ENCODE assay signal across 28 cellular contexts in the genomic region with DNA sequence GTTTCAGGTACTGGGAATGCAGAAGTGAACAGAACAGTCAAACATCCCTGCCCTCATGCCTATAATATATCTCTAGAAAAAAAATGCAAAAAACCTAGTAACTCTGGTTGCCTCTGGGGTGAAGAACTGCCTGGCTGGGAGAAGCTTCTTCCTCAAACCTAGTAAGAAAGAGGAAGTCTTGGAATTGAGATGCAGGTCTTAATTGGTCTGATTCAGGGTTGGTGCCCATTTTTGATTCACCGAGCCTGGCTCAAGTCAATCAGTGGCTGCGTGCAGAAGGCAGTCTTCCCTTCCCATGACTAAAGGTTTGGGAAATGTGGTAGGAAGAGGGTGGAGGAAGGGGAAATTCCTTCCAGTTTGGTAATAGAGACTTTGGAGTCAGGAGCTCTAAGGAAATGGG. TPM values are rescaled to one million over a fixed set of nuclear protein-coding genes. Genes with fewer than 3 reads are reported as not detected.
DNase-seq lines count a peak whose midpoint lies in the region; ATAC-seq, FAIRE-seq and TF ChIP-seq lines count a peak whose summit lies in the region.
"Had no signal": no experiment of that assay in that cellular context is flagged by ENCODE, and none has a peak within 500 bp of the region (broad histone marks: within the 10 kb centered on the region; RNA-seq: fewer than 3 reads in every experiment).

No MANE protein-coding gene starts in this region.

- H3K4me2 ChIP-seq in GM23248 (ENCODE audit: unreplicated experiment) (peak overlapping the region; percentile 26), K562 (ENCODE audit: insufficient read depth, low read length) (no peak overlapping the region)
- H3K4me2 ChIP-seq: hepatocyte, PC-9 had no signal

- H3K9me3 ChIP-seq in GM23248 (ENCODE audit: low read depth) = no peaks in the 10 kb centered on the region
- 0 out of 2 replicates have a peak, but pooled peaks cover 2% of the 10 kb centered on the region for H3K9me3 ChIP-seq in K562 (replicated peaks; ENCODE audit: control insufficient read depth, insufficient read depth, low read depth, low read length)
- H3K9me3 ChIP-seq: BE2C, SJSA1 had no signal

- peaks cover 2 to 18% of the 10 kb centered on the region in 2 donors for H3K36me3 Mint-ChIP-seq in activated T-cell treated with anti-CD3 and anti-CD28 coated beads, Interleukin-2, amount 50 U/mL, for 72 hours (ENCODE audit: insufficient read depth in 2 of 2)

- peaks cover 10% of the 10 kb centered on the region for H3F3A ChIP-seq in GM23248 (ENCODE audit: insufficient read depth)

- DNase-seq in GM23248 (peak; percentile 79), NOMO-1 (lab: John Stamatoyannopoulos, UW; ENCODE audit: unreplicated experiment in 2 of 2) (peak; percentile 57 to 81), K562 (ENCODE audit: extremely low read depth in 1 of 4, low spot score in 3 of 4) (no peak), frontal cortex (ENCODE audit: low spot score in 2 of 2) (no peak), ureter (ENCODE audit: low spot score) (no peak)
- DNase-seq in activated T-cell treated with anti-CD3 and anti-CD28 coated beads, Interleukin-2, amount 50 U/mL, for 72 hours = no peak
- DNase-seq: activated CD8-positive, alpha-beta memory T cell treated with anti-CD3 and anti-CD28 coated beads for 24 hours; BE2C; mammary epithelial cell; NCI-H2029; NCI-H524 treated with DMSO at 0.1 percent for 48 hours; nucleus accumbens; PC-9; retina had no signal

- WGBS in GM23248 (ENCODE audit: low coverage in 1 of 2, low lambda C conversion rate in 2 of 2, missing lambda C conversion rate in 2 of 2), 2 experiments = 11 to 45% methylated on average over 2 of the region's 2 CpGs
- 88% methylated on average over 2 of the region's 2 CpGs for WGBS in K562 (ENCODE audit: insufficient coverage, low coverage, missing lambda C conversion rate)

- no peak for ATAC-seq in K562
- no peak for ATAC-seq in activated T-cell treated with anti-CD3 and anti-CD28 coated beads, Interleukin-2, amount 50 U/mL, for 72 hours (replicated peaks in 1 of 2)
- ATAC-seq in HG03025 (IDR thresholded peaks at IDR 0.05; ENCODE audit: low FRiP score, unreplicated experiment) = no peak
- ATAC-seq: activated CD4-positive, CD25-positive, alpha-beta regulatory T cell treated with anti-CD3 and anti-CD28 coated beads, Interleukin-2, amount 50 U/mL, for 24 hours; activated naive CD4-positive, alpha-beta T cell treated with anti-CD3 and anti-CD28 coated beads, Interleukin-2, amount 50 U/mL, for 72 hours; HepG2; stimulated activated memory B cell treated with anti-CD40 and anti-IgM and Interleukin-4, amounts not matched to agents 10 μg/mL and 1 μg/mL and 100 μg/mL, for 72 hours had no signal

- no peaks in the 10 kb centered on the region for H3K27me3 Mint-ChIP-seq in activated T-cell treated with anti-CD3 and anti-CD28 coated beads, Interleukin-2, amount 50 U/mL, for 72 hours (ENCODE audit: low read depth)
- H3K27me3 Mint-ChIP-seq: stimulated activated memory B cell treated with anti-CD40 and anti-IgM and Interleukin-4, amounts not matched to agents 10 μg/mL and 1 μg/mL and 100 μg/mL, for 72 hours had no signal

- H3K27ac Mint-ChIP-seq in activated T-cell treated with anti-CD3 and anti-CD28 coated beads, Interleukin-2, amount 50 U/mL, for 72 hours = no peak overlapping the region
- H3K27ac Mint-ChIP-seq: activated T-helper 1 cell treated with anti-CD3 and anti-CD28 coated beads, Interleukin-12 subunit alpha, Interleukin-12 subunit beta, Interleukin-2, Interleukin-4 antibody, amounts not matched to agents 30 ng/mL and 10 ng/mL and 1 ng/mL, durations not matched to agents 14 hours and 24 hours and 36 hours; stimulated activated memory B cell treated with anti-CD40 and anti-IgM and Interleukin-4, amounts not matched to agents 10 μg/mL and 1 μg/mL and 100 μg/mL, for 72 hours; T-helper 2 cell treated with Interferon-gamma antibody and Interleukin-4, amounts not matched to agents 5 μg/mL and 100 μg/mL, for 36 hours had no signal

- H3K9me3 Mint-ChIP-seq in activated T-cell treated with anti-CD3 and anti-CD28 coated beads, Interleukin-2, amount 50 U/mL, for 72 hours = no peaks in the 10 kb centered on the region
- H3K9me3 Mint-ChIP-seq: activated naive CD4-positive, alpha-beta T cell treated with anti-CD3 and anti-CD28 coated beads, Interleukin-2, amount 50 U/mL, for 72 hours had no signal

- H3K4me3 ChIP-seq in GM23248 = no peak overlapping the region
- no peak overlapping the region for H3K4me3 ChIP-seq in K562
- H3K4me3 ChIP-seq: hepatocyte, PC-9, SJSA1 had no signal

- H4K20me1 ChIP-seq in GM23248 (ENCODE audit: insufficient read depth) (no peaks in the 10 kb centered on the region), K562 (replicated peaks; ENCODE audit: control insufficient read depth, insufficient read depth, low read length) (no peaks in the 10 kb centered on the region)

- H3K27ac ChIP-seq in GM23248 (peak overlapping the region; percentile 32), K562 (ENCODE audit: extremely low read depth, low read depth, low read length) (no peak overlapping the region)
- H3K27ac ChIP-seq: hepatocyte, PC-9, SJSA1 had no signal

- intact Hi-C loops in K562 (cut with micrococcal nuclease) = no loop called here

- H2AFZ ChIP-seq in GM23248 (0 out of 2 replicates have a peak overlapping the region, but pooled peaks have one; percentile 19), K562 (ENCODE audit: low read depth, low read length) (no peak overlapping the region)
- H2AFZ ChIP-seq: hepatocyte, PC-9 had no signal

- no peaks in the 10 kb centered on the region for H3K27me3 ChIP-seq in GM23248 (replicated peaks; ENCODE audit: insufficient read depth)
- no peaks in the 10 kb centered on the region for H3K27me3 ChIP-seq in K562 (ENCODE audit: control insufficient read depth in 2 of 2, insufficient read depth in 2 of 2, low read length in 2 of 2)
- H3K27me3 ChIP-seq: BE2C, hepatocyte, SJSA1 had no signal

- no peak for TF ChIP-seq POLR2A in K562 (conservative IDR thresholded peaks at IDR 0.05)

- FAIRE-seq in K562 (lab: Jason Lieb, UNC) (no peak), frontal cortex (lab: Jason Lieb, UNC) (no peak)
- FAIRE-seq: G401.6, GM12891, H54, HepG2, islet of Langerhans had no signal

- POLR2A ChIA-PET in K562 (lab: Yijun Ruan, JAX) = interaction anchor here (0.6 to 1.4 kb wide), 2 partner anchors 12 to 336 kb away, joined by 3 to 4 read pairs; no protein-coding TSS in a partner anchor

- H3K9me2 ChIP-seq in GM23248 (ENCODE audit: insufficient read depth) = no peaks in the 10 kb centered on the region

- H3K36me3 ChIP-seq in GM23248 (ENCODE audit: low read depth) (no peaks in the 10 kb centered on the region), K562 (ENCODE audit: control insufficient read depth, insufficient read depth, low read length) (peaks cover 6% of the 10 kb centered on the region; the same call in 1 of the 3 replicates)
- H3K36me3 ChIP-seq: BE2C had no signal

- H3K9ac ChIP-seq in GM23248 (no peak overlapping the region), K562 (ENCODE audit: insufficient read depth in 1 of 2, low read depth in 2 of 2, low read length in 2 of 2) (no peak overlapping the region)

- CTCF ChIA-PET in K562 (lab: Yijun Ruan, JAX; ENCODE audit: low intra/inter-chr PET ratio) = no interaction called here

- no TSS peak for BruUV-seq in K562 (replicated peaks; lab: Mats Ljungman, UMichigan)

- no peaks in the 10 kb centered on the region for H3K79me2 ChIP-seq in GM23248 (ENCODE audit: insufficient read depth)
- no peaks in the 10 kb centered on the region for H3K79me2 ChIP-seq in K562 (ENCODE audit: control insufficient read depth, insufficient read depth, low read length)
- H3K79me2 ChIP-seq: hepatocyte had no signal

- no peaks in the 10 kb centered on the region for H3K9me1 ChIP-seq in K562 (ENCODE audit: control insufficient read depth, insufficient read depth, low read length)

- in situ Hi-C loops in GM23248 (cut with MboI) (no loop called here), K562 (cut with MboI) (no loop called here)

- TF ChIP-seq EP300 in K562 (IDR thresholded peaks at IDR 0.05; ENCODE audit: low read length) = no peak

- peaks cover 21% of the 10 kb centered on the region for H3K4me1 Mint-ChIP-seq in activated T-cell treated with anti-CD3 and anti-CD28 coated beads, Interleukin-2, amount 50 U/mL, for 72 hours (ENCODE audit: low read depth)
- H3K4me1 Mint-ChIP-seq: stimulated activated memory B cell treated with anti-CD40 and anti-IgM and Interleukin-4, amounts not matched to agents 10 μg/mL and 1 μg/mL and 100 μg/mL, for 72 hours had no signal

- H3K4me3 Mint-ChIP-seq in activated T-cell treated with anti-CD3 and anti-CD28 coated beads, Interleukin-2, amount 50 U/mL, for 72 hours = no peak overlapping the region
- H3K4me3 Mint-ChIP-seq: activated T-helper 1 cell treated with anti-CD3 and anti-CD28 coated beads, Interleukin-12 subunit alpha, Interleukin-12 subunit beta, Interleukin-2, Interleukin-4 antibody, amounts not matched to agents 30 ng/mL and 10 ng/mL and 1 ng/mL, durations not matched to agents 14 hours and 24 hours and 36 hours; stimulated activated memory B cell treated with anti-CD40 and anti-IgM and Interleukin-4, amounts not matched to agents 10 μg/mL and 1 μg/mL and 100 μg/mL, for 72 hours; T-helper 2 cell treated with Interferon-gamma antibody and Interleukin-4, amounts not matched to agents 5 μg/mL and 100 μg/mL, for 36 hours had no signal

- no peak for TF ChIP-seq RAD21 in K562 (CRISPR knock-in tag; conservative IDR thresholded peaks at IDR 0.05 in 1 of 2, IDR thresholded peaks at IDR 0.05 in 1 of 2)

- H3K4me1 ChIP-seq in GM23248 (ENCODE audit: insufficient read depth) (peaks cover 16% of the 10 kb centered on the region), K562 (replicated peaks in 1 of 2; ENCODE audit: control insufficient read depth in 2 of 2, insufficient read depth in 2 of 2, low read length in 2 of 2) (peaks cover 0 to 6% of the 10 kb centered on the region in 2 experiments; a peak in 2 of 5 replicates)
- H3K4me1 ChIP-seq: BE2C, SJSA1 had no signal

- TF ChIP-seq CTCF in K562 (IDR thresholded peaks at IDR 0.05 in 2 of 3, conservative IDR thresholded peaks at IDR 0.05 in 1 of 3; ENCODE audit: insufficient read depth in 2 of 3, low read depth in 1 of 3, low read length in 3 of 3) = no peak

RNA-seq across cellular contexts. Expression of gene CDRT15, which starts 22.4 kb away (rescaled TPM):
- total RNA-seq in GM23248 (2014; rRNA removed; shearing (Covaris generic)) = not detected in 2 replicates
- polyA plus RNA-seq in GM23248 (2016; fragmentation: Nextera tagmentation; extraction: Ambion mirVana) (not detected in 2 replicates), K562 (2011; rRNA removed) (not detected in 2 replicates), K562 (2014; fragmentation: Illumina TruSeq; extraction: Trizol) (not detected in 2 replicates), K562 (2014; fragmentation: Nextera tagmentation; extraction: Ambion mirVana) (not detected), K562 (2014; rRNA removed) (not detected in 2 replicates)
- not detected in 2 replicates for total RNA-seq in K562 (2011; cell fraction: chromatin; rRNA removed; ENCODE audit: low replicate concordance)
- not detected in 2 replicates for total RNA-seq in K562 (2011; cell fraction: nucleolus; rRNA removed)
- not detected in 2 replicates for total RNA-seq in K562 (2011; cell fraction: nucleoplasm; rRNA removed)
- total RNA-seq in K562 (2014; rRNA removed) (not detected in 2 replicates), K562 (2014; rRNA removed; fragmentation: Illumina TruSeq; extraction: Trizol) (not detected in 2 replicates), K562 (2015; rRNA removed; fragmentation: Illumina TruSeq; extraction: Trizol) (not detected in 2 replicates), K562 (2021) (not detected in 2 replicates), frontal cortex (not detected), ureter (not detected)
- not detected in 2 replicates for polyA plus RNA-seq in K562 (2011; cell fraction: cytosol; rRNA removed)
- not detected in 2 replicates for polyA plus RNA-seq in K562 (2011; cell fraction: nucleus; rRNA removed)
- 0.43 and 0.51 TPM in 2 replicates for polyA plus RNA-seq in K562 (2012)
- not detected in 2 replicates for polyA minus RNA-seq in K562 (2011; rRNA and poly(A)+ RNA removed)
- polyA minus RNA-seq in K562 (2011; cell fraction: cytosol; rRNA and poly(A)+ RNA removed) = not detected in 2 replicates
- not detected in 2 replicates for polyA minus RNA-seq in K562 (2011; cell fraction: nucleus; rRNA and poly(A)+ RNA removed)
- not detected for total RNA-seq in activated T-cell treated with anti-CD3 and anti-CD28 coated beads, Interleukin-2, amount 50 U/mL, for 72 hours
- total RNA-seq: activated naive CD4-positive, alpha-beta T cell treated with anti-CD3 and anti-CD28 coated beads, Interleukin-2, amount 50 U/mL, for 72 hours; activated T-helper 1 cell treated with anti-CD3 and anti-CD28 coated beads, Interleukin-12 subunit alpha, Interleukin-12 subunit beta, Interleukin-2, Interleukin-4 antibody, amounts not matched to agents 30 ng/mL and 10 ng/mL and 1 ng/mL, durations not matched to agents 14 hours and 24 hours and 36 hours; hepatocyte; HepG2; mammary epithelial cell; myocyte; PC-9; SJSA1 had no signal
- polyA plus RNA-seq: hepatocyte, HepG2, mammary epithelial cell had no signal

Comparison
In these comparisons a context has a peak if more than half of its experiments do, and no peak if none do; other contexts are left out.
1. DNase-seq: peak in GM23248 (single experiment) and NOMO-1 (2 of 2); none in K562 (0 of 4), activated T-cell treated with anti-CD3 and anti-CD28 coated beads, Interleukin-2, amount 50 U/mL, for 72 hours (0 of 2), frontal cortex (0 of 2) and ureter (single experiment).